Comparison of ENCODE assay signal across 8 cellular contexts in genomic region chr10:118729641-118730258, GRCh38. TPM values are rescaled to one million over a fixed set of nuclear protein-coding genes. Genes with fewer than 3 reads are reported as not detected.
DNase-seq lines count a peak whose midpoint lies in the region; ATAC-seq, FAIRE-seq and TF ChIP-seq lines count a peak whose summit lies in the region.

No MANE protein-coding gene starts in this region.

- FAIRE-seq in K562 (lab: Jason Lieb, UNC) = no peak

- BruUV-seq in K562 (replicated peaks; lab: Mats Ljungman, UMichigan) (no TSS peak), A673 (replicated peaks; lab: Mats Ljungman, UMichigan) (no TSS peak)

- no peak for TF ChIP-seq RAD21 in K562 (CRISPR knock-in tag; conservative IDR thresholded peaks at IDR 0.05 in 1 of 2, IDR thresholded peaks at IDR 0.05 in 1 of 2)

- WGBS in K562 (ENCODE audit: insufficient coverage, low coverage, missing lambda C conversion rate) = 56% methylated on average over 2 of the region's 2 CpGs
- 32 to 78% (median 42%) methylated on average over 2 of the region's 2 CpGs for WGBS in psoas muscle, 3 donors

- H3K9me1 ChIP-seq in K562 (ENCODE audit: control insufficient read depth, insufficient read depth, low read length) = no peaks in the 10 kb centered on the region

- peak overlapping the region; percentile 52 for H3K4me2 ChIP-seq in BLaER1
- no peak overlapping the region for H3K4me2 ChIP-seq in K562 (ENCODE audit: insufficient read depth, low read length)

- H4K20me1 ChIP-seq in BLaER1 (peaks cover 96% of the 10 kb centered on the region), K562 (replicated peaks; ENCODE audit: control insufficient read depth, insufficient read depth, low read length) (peaks cover 23% of the 10 kb centered on the region)

- no peak for TF ChIP-seq EP300 in K562 (IDR thresholded peaks at IDR 0.05; ENCODE audit: low read length)

- H3K9me3 ChIP-seq in BLaER1 = no peaks in the 10 kb centered on the region
- H3K9me3 ChIP-seq in K562 (replicated peaks; ENCODE audit: control insufficient read depth, insufficient read depth, low read depth, low read length) = no peaks in the 10 kb centered on the region
- no peaks in the 10 kb centered on the region for H3K9me3 ChIP-seq in psoas muscle
- H3K9me3 ChIP-seq in A673 (ENCODE audit: low read depth, low read length, poor library complexity, severe bottlenecking) = no peaks in the 10 kb centered on the region

- intact Hi-C loops in K562 (cut with micrococcal nuclease) (no loop called here), psoas muscle (cut with DNase I) (no loop called here), A673 (cut with micrococcal nuclease; ENCODE audit: unreplicated experiment) (no loop called here)

- in situ Hi-C loops in K562 (cut with MboI) = no loop called here

- H3K27ac ChIP-seq in BLaER1 (no peak overlapping the region), K562 (ENCODE audit: extremely low read depth, low read depth, low read length) (peak overlapping the region; percentile 9; the same call in 1 of the 3 replicates), psoas muscle (peak overlapping the region; percentile 78), A673 (ENCODE audit: low read depth, low read length, poor library complexity, severe bottlenecking) (no peak overlapping the region)

- peaks cover 66% of the 10 kb centered on the region for H3K79me2 ChIP-seq in K562 (ENCODE audit: control insufficient read depth, insufficient read depth, low read length)

- POLR2A ChIA-PET in K562 (lab: Yijun Ruan, JAX) = no interaction called here
- POLR2A ChIA-PET in A673 (lab: Charles Lee; ENCODE audit: low non-redundant PET) = no interaction called here

- TF ChIP-seq CTCF in K562 (IDR thresholded peaks at IDR 0.05 in 2 of 3, conservative IDR thresholded peaks at IDR 0.05 in 1 of 3; ENCODE audit: insufficient read depth in 2 of 3, low read depth in 1 of 3, low read length in 3 of 3) (no peak), psoas muscle (IDR thresholded peaks at IDR 0.05) (no peak), A673 (conservative IDR thresholded peaks at IDR 0.05; ENCODE audit: low read depth, low read length) (no peak)

- H3K9ac ChIP-seq in BLaER1 (no peak overlapping the region), K562 (ENCODE audit: insufficient read depth in 1 of 2, low read depth in 2 of 2, low read length in 2 of 2) (no peak overlapping the region)

- no peak overlapping the region for H2AFZ ChIP-seq in K562 (ENCODE audit: low read depth, low read length)

- H3K36me3 ChIP-seq in BLaER1 (peaks cover 16% of the 10 kb centered on the region), K562 (ENCODE audit: control insufficient read depth, insufficient read depth, low read length) (peaks cover 16% of the 10 kb centered on the region; the same call in 1 of the 3 replicates), psoas muscle (ENCODE audit: insufficient read depth in 1 of 2, low read depth in 1 of 2) (no peaks in the 10 kb centered on the region), A673 (ENCODE audit: insufficient read depth, low read length, poor library complexity, severe bottlenecking) (no peaks in the 10 kb centered on the region)

- DNase-seq in K562 (ENCODE audit: extremely low read depth in 1 of 4, low spot score in 3 of 4) (no peak), psoas muscle (no peak), cerebellum (ENCODE audit: low spot score) (no peak), A673 (ENCODE audit: low spot score) (no peak)
- no peak for DNase-seq in stimulated activated CD8-positive, alpha-beta memory T cell treated with anti-CD3 and anti-CD28 coated beads, Interleukin-4, amount 100 ng/mL, for 48 hours

- H3K4me3 ChIP-seq in BLaER1 (no peak overlapping the region), K562 (no peak overlapping the region), psoas muscle (peak overlapping the region; percentile 17), A673 (ENCODE audit: low read depth, low read length, poor library complexity, severe bottlenecking) (no peak overlapping the region)

- H3K27me3 ChIP-seq in BLaER1 (no peaks in the 10 kb centered on the region), K562 (ENCODE audit: control insufficient read depth in 2 of 2, insufficient read depth in 2 of 2, low read length in 2 of 2) (no peaks in the 10 kb centered on the region), psoas muscle (ENCODE audit: insufficient read depth in 3 of 3, low read length in 2 of 3) (no peaks in the 10 kb centered on the region), A673 (replicated peaks; ENCODE audit: insufficient read depth, low read depth, low read length, poor library complexity) (no peaks in the 10 kb centered on the region)

- no peak for TF ChIP-seq POLR2A in K562 (conservative IDR thresholded peaks at IDR 0.05)

- H3K4me1 ChIP-seq in BLaER1 (peaks cover 67% of the 10 kb centered on the region), K562 (replicated peaks in 1 of 2; ENCODE audit: control insufficient read depth in 2 of 2, insufficient read depth in 2 of 2, low read length in 2 of 2) (peaks cover 7 to 14% of the 10 kb centered on the region in 2 experiments; a peak in 3 of 5 replicates), psoas muscle (peaks cover 91% of the 10 kb centered on the region), A673 (ENCODE audit: insufficient read depth, low read length, poor library complexity, severe bottlenecking) (peaks cover 8% of the 10 kb centered on the region)

- ATAC-seq in GM19397 (IDR thresholded peaks at IDR 0.05; ENCODE audit: unreplicated experiment) = peak; percentile 77
- ATAC-seq in HG03378 (IDR thresholded peaks at IDR 0.05; ENCODE audit: unreplicated experiment) = peak; percentile 89
- ATAC-seq in K562 = no peak; the same call in 2 of the 3 replicates
- peak; percentile 58 to 74 (median 68) for ATAC-seq in psoas muscle

- CTCF ChIA-PET in K562 (lab: Yijun Ruan, JAX; ENCODE audit: low intra/inter-chr PET ratio) (interaction anchor here (0.5 kb wide), 1 partner anchor 1322 kb away, joined by 3 read pairs; no protein-coding TSS in a partner anchor), A673 (lab: Charles Lee) (no interaction called here)

TF ChIP-seq in K562, 482 proteins besides CTCF, POLR2A, EP300 and RAD21:
- no peak for TF ChIP-seq ZNF316 (IDR thresholded peaks at IDR 0.05)
- TF ChIP-seq ZNF785 (CRISPR knock-in tag; IDR thresholded peaks at IDR 0.05) = no peak
- TF ChIP-seq SPI1 (IDR thresholded peaks at IDR 0.05; ENCODE audit: borderline replicate concordance, low read depth, low read length) = peak; percentile 92
- 0 out of 2 replicates have a peak, but pooled peaks have one; percentile 24 for TF ChIP-seq GABPA (tag; conservative IDR thresholded peaks at IDR 0.05; ENCODE audit: low read depth)
- peak in 1 of 2 experiments; percentile 79; a peak in 2 of 4 replicates for TF ChIP-seq ETV6 (IDR thresholded peaks at IDR 0.05; ENCODE audit: borderline replicate concordance in 1 of 2, low read depth in 2 of 2, low read length in 1 of 2)
- no peak for TF ChIP-seq ETV6 (CRISPR knock-in tag; IDR thresholded peaks at IDR 0.05; ENCODE audit: borderline replicate concordance)
- peak; percentile 88 for TF ChIP-seq ZNF766 (CRISPR knock-in tag; conservative IDR thresholded peaks at IDR 0.05)

RNA-seq across cellular contexts. Expression of gene CACUL1, which starts 25.0 kb away (rescaled TPM):
- 18.9 and 38.9 TPM in 2 replicates for total RNA-seq in K562 (2011; cell fraction: chromatin; rRNA removed; ENCODE audit: low replicate concordance)
- 6.3 and 13.0 TPM in 2 replicates for total RNA-seq in K562 (2011; cell fraction: nucleolus; rRNA removed)
- total RNA-seq in K562 (2011; cell fraction: nucleoplasm; rRNA removed) = 16.6 and 33.1 TPM in 2 replicates
- 13.5 and 13.9 TPM in 2 replicates for total RNA-seq in K562 (2014; rRNA removed)
- total RNA-seq in K562 (2014; rRNA removed; fragmentation: Illumina TruSeq; extraction: Trizol) = 16.1 and 18.4 TPM in 2 replicates
- 14.8 and 15.1 TPM in 2 replicates for total RNA-seq in K562 (2015; rRNA removed; fragmentation: Illumina TruSeq; extraction: Trizol)
- 16.5 and 17.1 TPM in 2 replicates for total RNA-seq in K562 (2021)
- 13.9 and 15.0 TPM in 2 replicates for polyA plus RNA-seq in K562 (2011; rRNA removed)
- 2.9 and 4.4 TPM in 2 replicates for polyA plus RNA-seq in K562 (2011; cell fraction: cytosol; rRNA removed)
- 4.8 and 7.2 TPM in 2 replicates for polyA plus RNA-seq in K562 (2011; cell fraction: nucleus; rRNA removed)
- 5.8 and 6.6 TPM in 2 replicates for polyA plus RNA-seq in K562 (2012)
- polyA plus RNA-seq in K562 (2014; fragmentation: Illumina TruSeq; extraction: Trizol) = 6.1 and 6.5 TPM in 2 replicates
- polyA plus RNA-seq in K562 (2014; fragmentation: Nextera tagmentation; extraction: Ambion mirVana) = 10 to 100 TPM in 1 of 2 experiments, 1 to 10 TPM in 1; 4.5 to 10.1 TPM
- polyA plus RNA-seq in K562 (2014; rRNA removed) = 6.1 and 6.4 TPM in 2 replicates
- polyA minus RNA-seq in K562 (2011; rRNA and poly(A)+ RNA removed) = 17.8 and 20.5 TPM in 2 replicates
- polyA minus RNA-seq in K562 (2011; cell fraction: cytosol; rRNA and poly(A)+ RNA removed) = 11.9 and 12.9 TPM in 2 replicates
- 9.2 and 15.4 TPM in 2 replicates for polyA minus RNA-seq in K562 (2011; cell fraction: nucleus; rRNA and poly(A)+ RNA removed)
- 10 to 100 TPM; 22.1 to 41.0 (median 39.6) TPM for total RNA-seq in psoas muscle
- 10 to 100 TPM in 1 of 3 donors, 1 to 10 TPM in 2; 5.9 to 21.2 (median 8.0) TPM for polyA plus RNA-seq in psoas muscle
- 40.6 TPM for total RNA-seq in cerebellum
- 31.9 and 33.6 TPM in 2 replicates for total RNA-seq in A673 (2021)

Comparison
In these comparisons a context has a peak if more than half of its experiments do, and no peak if none do; other contexts are left out.
1. H3K27ac ChIP-seq: peak in K562 (single experiment) and psoas muscle (single experiment); none in BLaER1 (single experiment) and A673 (single experiment).